21 cellular contexts compared by ENCODE assay signal in the genomic region with DNA sequence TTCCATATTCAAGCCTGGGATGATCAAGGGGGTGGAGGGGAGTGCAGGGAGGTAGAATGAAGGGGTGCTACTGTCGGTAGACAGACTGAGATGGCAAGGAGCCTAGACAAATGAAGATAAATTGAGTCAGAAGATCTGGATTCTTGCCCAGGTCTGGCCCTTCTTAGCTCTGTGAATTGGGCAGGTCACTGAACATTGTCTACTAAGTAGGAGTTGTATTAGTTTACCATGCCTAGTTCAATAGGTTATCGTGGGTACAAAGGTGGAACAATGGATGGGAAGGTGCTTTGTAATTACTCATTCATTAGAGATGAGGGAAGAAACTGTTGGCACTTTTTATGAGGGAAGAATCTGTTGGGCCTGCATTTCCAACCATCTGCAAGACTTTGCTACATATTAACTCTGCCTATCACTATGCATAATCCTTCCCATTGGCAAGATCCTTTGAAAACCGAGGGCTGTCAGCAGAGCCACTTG.
DNase-seq lines count a peak whose midpoint lies in the region; ATAC-seq, FAIRE-seq and TF ChIP-seq lines count a peak whose summit lies in the region.
"Had no signal": no experiment of that assay in that cellular context is flagged by ENCODE, and none has a peak within 500 bp of the region (broad histone marks: within the 10 kb centered on the region; RNA-seq: fewer than 3 reads in every experiment).

No MANE protein-coding gene starts in this region.

- TF ChIP-seq EP300 in HepG2 (IDR thresholded peaks at IDR 0.05; ENCODE audit: low read depth in 2 of 2, low read length in 2 of 2) (no peak), HepG2 (CRISPR knock-in tag; IDR thresholded peaks at IDR 0.05; ENCODE audit: borderline replicate concordance) (no peak)

- no peak for TF ChIP-seq RAD21 in HepG2 (CRISPR knock-in tag; IDR thresholded peaks at IDR 0.05)

- TF ChIP-seq CTCF in body of pancreas (IDR thresholded peaks at IDR 0.05) (no peak), type B pancreatic cell (conservative IDR thresholded peaks at IDR 0.05) (no peak), HepG2 (CRISPR knock-in tag; IDR thresholded peaks at IDR 0.05) (no peak)

- TF ChIP-seq POLR2A in body of pancreas (IDR thresholded peaks at IDR 0.05) (no peak), HepG2 (IDR thresholded peaks at IDR 0.05; ENCODE audit: insufficient read depth in 1 of 2, low read depth in 2 of 2, low read length in 2 of 2) (no peak)

- H3K27ac ChIP-seq in body of pancreas (peak overlapping the region in 2 of 4 donors; percentile 47 to 56), HepG2 (ENCODE audit: extremely low read length, insufficient read depth, low read length) (no peak overlapping the region)
- H3K27ac ChIP-seq: sigmoid colon, uterus had no signal

- DNase-seq in HT-29 (ENCODE audit: low spot score), result peak; percentile 74
- DNase-seq in body of pancreas, result no peak
- DNase-seq in kidney glomerular epithelial cell (lab: John Stamatoyannopoulos, UW), result peak; percentile 97
- no peak for DNase-seq in type B pancreatic cell (ENCODE audit: extremely low spot score, unreplicated experiment)
- no peak for DNase-seq in activated naive CD8-positive, alpha-beta T cell treated with anti-CD3 and anti-CD28 coated beads for 36 hours
- DNase-seq in HepG2 (ENCODE audit: low spot score), result no peak
- DNase-seq: AML-193; central memory CD4-positive, alpha-beta T cell; COR-L47; NCI-H187 treated with DMSO at 0.1 percent for 48 hours; NCI-H510A treated with DMSO at 0.1 percent for 48 hours; SIG-M5; sigmoid colon; stimulated activated CD4-positive, alpha-beta T cell treated with anti-CD3 and anti-CD28 coated beads, Interleukin-2, amount 100 ng/mL, for 24 hours; uterus had no signal

- no peaks in the 10 kb centered on the region for H3K27me3 Mint-ChIP-seq in type B pancreatic cell
- H3K27me3 Mint-ChIP-seq in activated naive CD8-positive, alpha-beta T cell treated with anti-CD3 and anti-CD28 coated beads for 36 hours, result no peaks in the 10 kb centered on the region
- H3K27me3 Mint-ChIP-seq: IgD-negative memory B cell had no signal

- no peak overlapping the region for H3K4me3 ChIP-seq in body of pancreas
- no peak overlapping the region for H3K4me3 ChIP-seq in HepG2 (replicated peaks in 1 of 3; ENCODE audit: insufficient read depth in 1 of 3, low read depth in 2 of 3, low read length in 3 of 3)
- H3K4me3 ChIP-seq: sigmoid colon, uterus had no signal

- no peaks in the 10 kb centered on the region for H4K20me1 ChIP-seq in HepG2 (ENCODE audit: insufficient read depth, low read length)

- H3K4me2 ChIP-seq in HepG2 (ENCODE audit: low read depth, low read length), result no peak overlapping the region

- peak; percentile 56 for ATAC-seq in body of pancreas
- no peak for ATAC-seq in HG03442 (IDR thresholded peaks at IDR 0.05; ENCODE audit: unreplicated experiment)
- no peak for ATAC-seq in HepG2
- ATAC-seq: WTC11 had no signal

- no peak for FAIRE-seq in HepG2 (lab: Jason Lieb, UNC)
- FAIRE-seq: H54 had no signal

- no peaks in the 10 kb centered on the region for H3K9me3 ChIP-seq in body of pancreas
- peaks cover 8% of the 10 kb centered on the region for H3K9me3 ChIP-seq in HepG2 (ENCODE audit: low read length)
- H3K9me3 ChIP-seq: uterus had no signal

- BruUV-seq in HepG2 (replicated peaks; lab: Mats Ljungman, UMichigan), result no TSS peak

- H3K4me1 Mint-ChIP-seq in type B pancreatic cell (ENCODE audit: unreplicated experiment), result peaks cover 30% of the 10 kb centered on the region
- no peaks in the 10 kb centered on the region for H3K4me1 Mint-ChIP-seq in activated naive CD8-positive, alpha-beta T cell treated with anti-CD3 and anti-CD28 coated beads for 36 hours

- POLR2A ChIA-PET in HepG2 (lab: Yijun Ruan, JAX), result no interaction called here

- CTCF ChIA-PET in HepG2 (lab: Yijun Ruan, JAX; ENCODE audit: low intra/inter-chr PET ratio, low total read pairs), result no interaction called here

- H3K36me3 Mint-ChIP-seq in type B pancreatic cell, result peaks cover 22% of the 10 kb centered on the region
- no peaks in the 10 kb centered on the region for H3K36me3 Mint-ChIP-seq in activated naive CD8-positive, alpha-beta T cell treated with anti-CD3 and anti-CD28 coated beads for 36 hours

- H3K79me2 ChIP-seq in HepG2 (ENCODE audit: insufficient read depth, low read length), result no peaks in the 10 kb centered on the region

- no peak overlapping the region for H2AFZ ChIP-seq in HepG2 (ENCODE audit: low read length)

- H3K4me3 Mint-ChIP-seq in type B pancreatic cell, result peak overlapping the region; percentile 53
- no peak overlapping the region for H3K4me3 Mint-ChIP-seq in activated naive CD8-positive, alpha-beta T cell treated with anti-CD3 and anti-CD28 coated beads for 36 hours
- H3K4me3 Mint-ChIP-seq: T-helper 1 cell treated with Interleukin-12 subunit alpha and Interleukin-12 subunit beta and Interleukin-4 antibody, amounts not matched to agents 30 μg/mL and 1 μg/mL, for 36 hours; WTC11 had no signal

- in situ Hi-C loops in HepG2 (cut with HindIII; ENCODE audit: extremely low pct_ligation_motif_present, low pct_unique_long_range_greater_than_20kb), result no loop called here

- no peak overlapping the region for H3K9ac ChIP-seq in HepG2 (ENCODE audit: insufficient read depth, low read depth, low read length)

- H3K27ac Mint-ChIP-seq in type B pancreatic cell, result peak overlapping the region; percentile 9
- no peak overlapping the region for H3K27ac Mint-ChIP-seq in activated naive CD8-positive, alpha-beta T cell treated with anti-CD3 and anti-CD28 coated beads for 36 hours
- H3K27ac Mint-ChIP-seq: activated T-helper 2 cell treated with anti-CD3 and anti-CD28 coated beads, Interferon-gamma antibody, Interleukin-2, Interleukin-4, amounts not matched to agents 10 μg/mL and 5 μg/mL and 100 μg/mL, durations not matched to agents 14 hours and 24 hours and 36 hours; IgD-negative memory B cell; T-helper 1 cell treated with Interleukin-12 subunit alpha and Interleukin-12 subunit beta and Interleukin-4 antibody, amounts not matched to agents 30 μg/mL and 1 μg/mL, for 36 hours; WTC11 had no signal

- H3K4me1 ChIP-seq in body of pancreas (peaks cover 19% of the 10 kb centered on the region), HepG2 (ENCODE audit: insufficient read depth, low read length) (peaks cover 28% of the 10 kb centered on the region)
- H3K4me1 ChIP-seq: sigmoid colon, uterus had no signal

- H3K9me3 Mint-ChIP-seq in type B pancreatic cell, result peaks cover 18% of the 10 kb centered on the region
- H3K9me3 Mint-ChIP-seq in activated naive CD8-positive, alpha-beta T cell treated with anti-CD3 and anti-CD28 coated beads for 36 hours, result peaks cover 2% of the 10 kb centered on the region
- H3K9me3 Mint-ChIP-seq: activated T-helper 2 cell treated with anti-CD3 and anti-CD28 coated beads, Interferon-gamma antibody, Interleukin-2, Interleukin-4, amounts not matched to agents 10 μg/mL and 5 μg/mL and 100 μg/mL, durations not matched to agents 14 hours and 24 hours and 36 hours; T-helper 1 cell treated with Interleukin-12 subunit alpha and Interleukin-12 subunit beta and Interleukin-4 antibody, amounts not matched to agents 30 μg/mL and 1 μg/mL, for 36 hours had no signal

- intact Hi-C loops in body of pancreas (cut with DNase I) (no loop called here), HepG2 (cut with micrococcal nuclease; ENCODE audit: unreplicated experiment) (no loop called here)

- no peaks in the 10 kb centered on the region for H3K27me3 ChIP-seq in body of pancreas
- H3K27me3 ChIP-seq in HepG2 (ENCODE audit: control insufficient read depth in 1 of 2, insufficient read depth in 2 of 2, low read length in 2 of 2), result no peaks in the 10 kb centered on the region; a peak in 1 of 5 replicates
- H3K27me3 ChIP-seq: sigmoid colon, uterus had no signal

- H3K36me3 ChIP-seq in body of pancreas (replicated peaks in 1 of 2; ENCODE audit: insufficient read depth in 1 of 2, low read depth in 2 of 2) (no peaks in the 10 kb centered on the region), HepG2 (replicated peaks in 1 of 2; ENCODE audit: control insufficient read depth in 1 of 2, insufficient read depth in 2 of 2, low read length in 2 of 2) (no peaks in the 10 kb centered on the region)
- H3K36me3 ChIP-seq: sigmoid colon, uterus had no signal

- WGBS in body of pancreas, 2 donors, result 18 to 28% methylated on average over 3 of the region's 3 CpGs
- 0% methylated on average over 3 of the region's 3 CpGs for WGBS in HepG2 (ENCODE audit: low lambda C conversion rate)

TF ChIP-seq in HepG2, 621 proteins besides CTCF, POLR2A, EP300 and RAD21 (continues in another document):
- no peak for TF ChIP-seq KLF6 (CRISPR knock-in tag; IDR thresholded peaks at IDR 0.05)
- no peak for TF ChIP-seq EED (CRISPR knock-in tag; IDR thresholded peaks at IDR 0.05)
- no peak for TF ChIP-seq ZNF446 (CRISPR knock-in tag; IDR thresholded peaks at IDR 0.05)
- no peak for TF ChIP-seq ZBTB7A (CRISPR knock-in tag; IDR thresholded peaks at IDR 0.05)
- no peak for TF ChIP-seq ZNF780A (CRISPR knock-in tag; IDR thresholded peaks at IDR 0.05)
- no peak for TF ChIP-seq RAD51 (IDR thresholded peaks at IDR 0.05; ENCODE audit: borderline replicate concordance)
- no peak for TF ChIP-seq ZC3H4 (CRISPR knock-in tag; IDR thresholded peaks at IDR 0.05; ENCODE audit: borderline replicate concordance)
- TF ChIP-seq ZNF619 (CRISPR knock-in tag; IDR thresholded peaks at IDR 0.05), result no peak
- no peak for TF ChIP-seq SATB2 (CRISPR knock-in tag; IDR thresholded peaks at IDR 0.05)
- no peak for TF ChIP-seq ZNF329 (CRISPR knock-in tag; IDR thresholded peaks at IDR 0.05; ENCODE audit: low read depth)
- no peak for TF ChIP-seq ZNF501 (CRISPR knock-in tag; IDR thresholded peaks at IDR 0.05)
- no peak for TF ChIP-seq ZSCAN25 (CRISPR knock-in tag; IDR thresholded peaks at IDR 0.05)
- TF ChIP-seq, protein P1, sequence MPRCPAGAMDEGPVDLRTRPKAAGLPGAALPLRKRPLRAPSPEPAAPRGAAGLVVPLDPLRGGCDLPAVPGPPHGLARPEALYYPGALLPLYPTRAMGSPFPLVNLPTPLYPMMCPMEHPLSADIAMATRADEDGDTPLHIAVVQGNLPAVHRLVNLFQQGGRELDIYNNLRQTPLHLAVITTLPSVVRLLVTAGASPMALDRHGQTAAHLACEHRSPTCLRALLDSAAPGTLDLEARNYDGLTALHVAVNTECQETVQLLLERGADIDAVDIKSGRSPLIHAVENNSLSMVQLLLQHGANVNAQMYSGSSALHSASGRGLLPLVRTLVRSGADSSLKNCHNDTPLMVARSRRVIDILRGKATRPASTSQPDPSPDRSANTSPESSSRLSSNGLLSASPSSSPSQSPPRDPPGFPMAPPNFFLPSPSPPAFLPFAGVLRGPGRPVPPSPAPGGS (CRISPR knock-in tag; IDR thresholded peaks at IDR 0.05), result no peak

Comparison
In these comparisons a context has a peak if more than half of its experiments do, and no peak if none do; other contexts are left out.
1. DNase-seq: peak in HT-29 (single experiment) and kidney glomerular epithelial cell (single experiment); none in body of pancreas (0 of 4), type B pancreatic cell (single experiment), activated naive CD8-positive, alpha-beta T cell treated with anti-CD3 and anti-CD28 coated beads for 36 hours (single experiment) and HepG2 (single experiment).